ENCODE assay signal across 1 cellular context in the genomic region with DNA sequence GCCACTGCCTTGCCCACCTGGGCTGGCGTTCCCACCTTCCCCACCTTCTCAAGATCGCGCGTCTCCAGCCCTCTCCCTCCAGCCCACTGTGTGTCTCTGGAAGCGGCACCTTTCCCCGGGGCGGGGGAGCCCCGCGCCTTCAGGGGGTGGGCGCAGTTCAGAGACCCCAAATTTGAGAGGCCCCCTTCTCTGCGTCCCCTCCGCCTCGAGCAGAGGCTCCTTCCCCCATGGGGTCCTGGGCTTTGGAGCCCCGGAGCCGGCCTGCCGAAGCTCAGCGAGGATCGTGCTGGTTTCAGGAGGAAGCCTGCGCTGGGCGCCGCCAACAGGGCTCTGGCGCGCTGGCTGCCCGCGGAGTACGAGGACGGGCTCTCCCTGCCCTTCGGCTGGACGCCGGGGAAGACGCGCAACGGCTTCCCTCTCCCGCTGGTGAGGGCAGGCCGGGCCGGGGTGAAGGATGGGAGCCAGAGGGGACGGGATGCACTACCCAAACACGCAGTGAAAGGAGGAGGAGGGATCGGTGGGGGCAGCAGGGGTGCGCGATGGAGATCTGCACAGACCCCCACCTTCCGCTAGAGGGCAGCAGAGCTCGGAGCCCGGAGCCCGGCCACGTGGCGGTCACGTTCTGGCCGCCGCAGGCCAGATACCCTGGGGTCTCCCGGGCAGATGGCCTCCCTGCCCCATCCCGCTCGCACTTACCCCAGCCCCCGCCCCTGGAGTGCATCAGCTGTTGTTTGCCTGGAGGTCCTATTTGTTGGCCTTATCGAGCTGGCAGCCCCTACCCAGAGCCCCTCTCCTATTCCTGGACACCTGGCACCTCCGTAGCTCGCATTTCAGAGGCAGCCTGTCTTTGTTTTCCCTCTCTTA.
A peak's percentile ranks its signal among the peaks of the same experiment; 100 is the strongest.
TF ChIP-seq lines count a peak whose summit lies in the region.

No MANE protein-coding gene starts in this region.

TF ChIP-seq in K562, 482 proteins besides CTCF, POLR2A, EP300 and RAD21 (continued from another document and continues in another):
- peak; percentile 52 for TF ChIP-seq SMAD4 (CRISPR knock-in tag; conservative IDR thresholded peaks at IDR 0.05)
- no peak for TF ChIP-seq ZNF699 (CRISPR knock-in tag; IDR thresholded peaks at IDR 0.05; ENCODE audit: insufficient replicate concordance)
- TF ChIP-seq C11orf30 (IDR thresholded peaks at IDR 0.05; ENCODE audit: low read depth): no peak
- no peak for TF ChIP-seq GATAD2A (IDR thresholded peaks at IDR 0.05)
- TF ChIP-seq XRCC3 (IDR thresholded peaks at IDR 0.05): no peak
- no peak for TF ChIP-seq SP2 (IDR thresholded peaks at IDR 0.05; ENCODE audit: extremely low read depth, low read depth, low read length, poor library complexity, severe bottlenecking)
- TF ChIP-seq BRCA1 (IDR thresholded peaks at IDR 0.05): no peak
- peak; percentile 97; the same call in 1 of the 2 replicates for TF ChIP-seq BRCA1 (CRISPR knock-in tag; IDR thresholded peaks at IDR 0.05)
- TF ChIP-seq ARID2 (IDR thresholded peaks at IDR 0.05): no peak
- TF ChIP-seq RNF2 (IDR thresholded peaks at IDR 0.05): peak; percentile 84; the same call in 1 of the 2 replicates
- peak; percentile 80 for TF ChIP-seq ZNF263 (CRISPR knock-in tag; IDR thresholded peaks at IDR 0.05; ENCODE audit: borderline replicate concordance)
- TF ChIP-seq ERF (CRISPR knock-in tag; IDR thresholded peaks at IDR 0.05): 0 out of 2 replicates have a peak, but pooled peaks have one; percentile 15
- TF ChIP-seq, protein P1, sequence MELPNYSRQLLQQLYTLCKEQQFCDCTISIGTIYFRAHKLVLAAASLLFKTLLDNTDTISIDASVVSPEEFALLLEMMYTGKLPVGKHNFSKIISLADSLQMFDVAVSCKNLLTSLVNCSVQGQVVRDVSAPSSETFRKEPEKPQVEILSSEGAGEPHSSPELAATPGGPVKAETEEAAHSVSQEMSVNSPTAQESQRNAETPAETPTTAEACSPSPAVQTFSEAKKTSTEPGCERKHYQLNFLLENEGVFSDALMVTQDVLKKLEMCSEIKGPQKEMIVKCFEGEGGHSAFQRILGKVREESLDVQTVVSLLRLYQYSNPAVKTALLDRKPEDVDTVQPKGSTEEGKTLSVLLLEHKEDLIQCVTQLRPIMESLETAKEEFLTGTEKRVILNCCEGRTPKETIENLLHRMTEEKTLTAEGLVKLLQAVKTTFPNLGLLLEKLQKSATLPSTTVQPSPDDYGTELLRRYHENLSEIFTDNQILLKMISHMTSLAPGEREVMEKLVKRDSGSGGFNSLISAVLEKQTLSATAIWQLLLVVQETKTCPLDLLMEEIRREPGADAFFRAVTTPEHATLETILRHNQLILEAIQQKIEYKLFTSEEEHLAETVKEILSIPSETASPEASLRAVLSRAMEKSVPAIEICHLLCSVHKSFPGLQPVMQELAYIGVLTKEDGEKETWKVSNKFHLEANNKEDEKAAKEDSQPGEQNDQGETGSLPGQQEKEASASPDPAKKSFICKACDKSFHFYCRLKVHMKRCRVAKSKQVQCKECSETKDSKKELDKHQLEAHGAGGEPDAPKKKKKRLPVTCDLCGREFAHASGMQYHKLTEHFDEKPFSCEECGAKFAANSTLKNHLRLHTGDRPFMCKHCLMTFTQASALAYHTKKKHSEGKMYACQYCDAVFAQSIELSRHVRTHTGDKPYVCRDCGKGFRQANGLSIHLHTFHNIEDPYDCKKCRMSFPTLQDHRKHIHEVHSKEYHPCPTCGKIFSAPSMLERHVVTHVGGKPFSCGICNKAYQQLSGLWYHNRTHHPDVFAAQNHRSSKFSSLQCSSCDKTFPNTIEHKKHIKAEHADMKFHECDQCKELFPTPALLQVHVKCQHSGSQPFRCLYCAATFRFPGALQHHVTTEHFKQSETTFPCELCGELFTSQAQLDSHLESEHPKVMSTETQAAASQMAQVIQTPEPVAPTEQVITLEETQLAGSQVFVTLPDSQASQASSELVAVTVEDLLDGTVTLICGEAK (IDR thresholded peaks at IDR 0.05): no peak
- TF ChIP-seq, protein P1 (CRISPR knock-in tag; IDR thresholded peaks at IDR 0.05): no peak
- TF ChIP-seq, protein P2, sequence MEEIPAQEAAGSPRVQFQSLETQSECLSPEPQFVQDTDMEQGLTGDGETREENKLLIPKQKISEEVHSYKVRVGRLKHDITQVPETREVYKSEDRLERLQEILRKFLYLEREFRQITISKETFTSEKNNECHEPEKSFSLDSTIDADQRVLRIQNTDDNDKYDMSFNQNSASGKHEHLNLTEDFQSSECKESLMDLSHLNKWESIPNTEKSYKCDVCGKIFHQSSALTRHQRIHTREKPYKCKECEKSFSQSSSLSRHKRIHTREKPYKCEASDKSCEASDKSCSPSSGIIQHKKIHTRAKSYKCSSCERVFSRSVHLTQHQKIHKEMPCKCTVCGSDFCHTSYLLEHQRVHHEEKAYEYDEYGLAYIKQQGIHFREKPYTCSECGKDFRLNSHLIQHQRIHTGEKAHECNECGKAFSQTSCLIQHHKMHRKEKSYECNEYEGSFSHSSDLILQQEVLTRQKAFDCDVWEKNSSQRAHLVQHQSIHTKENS (CRISPR knock-in tag; IDR thresholded peaks at IDR 0.05): no peak
- no peak for TF ChIP-seq ZNF717 (CRISPR knock-in tag; IDR thresholded peaks at IDR 0.05)
- TF ChIP-seq BRD9 (IDR thresholded peaks at IDR 0.05; ENCODE audit: low read depth, partially characterized antibody): peak; percentile 45
- TF ChIP-seq SIN3A (IDR thresholded peaks at IDR 0.05; ENCODE audit: borderline replicate concordance in 2 of 2, control insufficient read depth in 1 of 2, low read depth in 2 of 2, low read length in 2 of 2): no peak
- TF ChIP-seq TCF15 (CRISPR knock-in tag; IDR thresholded peaks at IDR 0.05): no peak
- TF ChIP-seq TCF7L2 (IDR thresholded peaks at IDR 0.05; ENCODE audit: low read depth, low read length): no peak
- 0 out of 2 replicates have a peak, but pooled peaks have one; percentile 9 for TF ChIP-seq CBFA2T2 (conservative IDR thresholded peaks at IDR 0.05)
- no peak for TF ChIP-seq ZNF512 (tag; IDR thresholded peaks at IDR 0.05)
- no peak for TF ChIP-seq SLC30A9 (CRISPR knock-in tag; IDR thresholded peaks at IDR 0.05)
- TF ChIP-seq PBX2 (CRISPR knock-in tag; IDR thresholded peaks at IDR 0.05; ENCODE audit: low read depth): no peak
- no peak for TF ChIP-seq PBX2 (tag; conservative IDR thresholded peaks at IDR 0.05; ENCODE audit: low read depth)
- TF ChIP-seq ARNT (IDR thresholded peaks at IDR 0.05): no peak
- TF ChIP-seq, protein P3, sequence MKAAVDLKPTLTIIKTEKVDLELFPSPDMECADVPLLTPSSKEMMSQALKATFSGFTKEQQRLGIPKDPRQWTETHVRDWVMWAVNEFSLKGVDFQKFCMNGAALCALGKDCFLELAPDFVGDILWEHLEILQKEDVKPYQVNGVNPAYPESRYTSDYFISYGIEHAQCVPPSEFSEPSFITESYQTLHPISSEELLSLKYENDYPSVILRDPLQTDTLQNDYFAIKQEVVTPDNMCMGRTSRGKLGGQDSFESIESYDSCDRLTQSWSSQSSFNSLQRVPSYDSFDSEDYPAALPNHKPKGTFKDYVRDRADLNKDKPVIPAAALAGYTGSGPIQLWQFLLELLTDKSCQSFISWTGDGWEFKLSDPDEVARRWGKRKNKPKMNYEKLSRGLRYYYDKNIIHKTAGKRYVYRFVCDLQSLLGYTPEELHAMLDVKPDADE (conservative IDR thresholded peaks at IDR 0.05; ENCODE audit: control insufficient read depth, low read depth, low read length): no peak
- no peak for TF ChIP-seq ZNF217 (CRISPR knock-in tag; IDR thresholded peaks at IDR 0.05)
- no peak for TF ChIP-seq ZBTB8A (IDR thresholded peaks at IDR 0.05; ENCODE audit: partially characterized antibody)
- TF ChIP-seq CBX3 (IDR thresholded peaks at IDR 0.05; ENCODE audit: borderline replicate concordance in 1 of 2, low read length in 2 of 2): peak in 1 of 2 experiments; percentile 70; a peak in 1 of 3 replicates
- no peak for TF ChIP-seq ZNF165 (CRISPR knock-in tag; IDR thresholded peaks at IDR 0.05; ENCODE audit: borderline replicate concordance)
- TF ChIP-seq, protein P4, sequence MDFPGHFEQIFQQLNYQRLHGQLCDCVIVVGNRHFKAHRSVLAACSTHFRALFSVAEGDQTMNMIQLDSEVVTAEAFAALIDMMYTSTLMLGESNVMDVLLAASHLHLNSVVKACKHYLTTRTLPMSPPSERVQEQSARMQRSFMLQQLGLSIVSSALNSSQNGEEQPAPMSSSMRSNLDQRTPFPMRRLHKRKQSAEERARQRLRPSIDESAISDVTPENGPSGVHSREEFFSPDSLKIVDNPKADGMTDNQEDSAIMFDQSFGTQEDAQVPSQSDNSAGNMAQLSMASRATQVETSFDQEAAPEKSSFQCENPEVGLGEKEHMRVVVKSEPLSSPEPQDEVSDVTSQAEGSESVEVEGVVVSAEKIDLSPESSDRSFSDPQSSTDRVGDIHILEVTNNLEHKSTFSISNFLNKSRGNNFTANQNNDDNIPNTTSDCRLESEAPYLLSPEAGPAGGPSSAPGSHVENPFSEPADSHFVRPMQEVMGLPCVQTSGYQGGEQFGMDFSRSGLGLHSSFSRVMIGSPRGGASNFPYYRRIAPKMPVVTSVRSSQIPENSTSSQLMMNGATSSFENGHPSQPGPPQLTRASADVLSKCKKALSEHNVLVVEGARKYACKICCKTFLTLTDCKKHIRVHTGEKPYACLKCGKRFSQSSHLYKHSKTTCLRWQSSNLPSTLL (IDR thresholded peaks at IDR 0.05): no peak
- peak; percentile 85 for TF ChIP-seq TFAP4 (CRISPR knock-in tag; IDR thresholded peaks at IDR 0.05; ENCODE audit: borderline replicate concordance)
- no peak for TF ChIP-seq NR2C1 (IDR thresholded peaks at IDR 0.05)
- no peak for TF ChIP-seq NR2C1 (tag; IDR thresholded peaks at IDR 0.05)
- TF ChIP-seq HNRNPUL1 (IDR thresholded peaks at IDR 0.05; ENCODE audit: low read length): no peak
- TF ChIP-seq CEBPG (CRISPR knock-in tag; IDR thresholded peaks at IDR 0.05): no peak
- no peak for TF ChIP-seq CEBPG (tag; conservative IDR thresholded peaks at IDR 0.05 in 1 of 2, IDR thresholded peaks at IDR 0.05 in 1 of 2)
- peak; percentile 26; the same call in 1 of the 2 replicates for TF ChIP-seq CTBP1 (IDR thresholded peaks at IDR 0.05; ENCODE audit: borderline replicate concordance)
- peak; percentile 90; the same call in 1 of the 2 replicates for TF ChIP-seq FOXP1 (CRISPR knock-in tag; IDR thresholded peaks at IDR 0.05)
